ENCODE assay signal across 2 cellular contexts in genomic region chr2:168443818-168444217, GRCh38.
TF ChIP-seq lines count a peak whose summit lies in the region.

No MANE protein-coding gene starts in this region.

TF ChIP-seq in Ishikawa, 13 proteins besides CTCF, POLR2A, EP300 and RAD21 (continued from another document):
- TF ChIP-seq TCF12 (IDR thresholded peaks at IDR 0.05; ENCODE audit: low read depth) (no peak), YY1 (IDR thresholded peaks at IDR 0.05; ENCODE audit: low read depth) (no peak), FOXM1 (IDR thresholded peaks at IDR 0.05; ENCODE audit: borderline replicate concordance, low read depth) (no peak), TAF1 (IDR thresholded peaks at IDR 0.05; ENCODE audit: low read depth) (no peak), CEBPB (IDR thresholded peaks at IDR 0.05) (no peak), EGR1 (IDR thresholded peaks at IDR 0.05) (no peak), ZBTB7A (IDR thresholded peaks at IDR 0.05; ENCODE audit: low read depth) (no peak), MAX (IDR thresholded peaks at IDR 0.05) (no peak), USF1 (IDR thresholded peaks at IDR 0.05) (no peak), TEAD4 (IDR thresholded peaks at IDR 0.05) (no peak), NFIC (IDR thresholded peaks at IDR 0.05) (no peak)
- TF ChIP-seq, protein P1, sequence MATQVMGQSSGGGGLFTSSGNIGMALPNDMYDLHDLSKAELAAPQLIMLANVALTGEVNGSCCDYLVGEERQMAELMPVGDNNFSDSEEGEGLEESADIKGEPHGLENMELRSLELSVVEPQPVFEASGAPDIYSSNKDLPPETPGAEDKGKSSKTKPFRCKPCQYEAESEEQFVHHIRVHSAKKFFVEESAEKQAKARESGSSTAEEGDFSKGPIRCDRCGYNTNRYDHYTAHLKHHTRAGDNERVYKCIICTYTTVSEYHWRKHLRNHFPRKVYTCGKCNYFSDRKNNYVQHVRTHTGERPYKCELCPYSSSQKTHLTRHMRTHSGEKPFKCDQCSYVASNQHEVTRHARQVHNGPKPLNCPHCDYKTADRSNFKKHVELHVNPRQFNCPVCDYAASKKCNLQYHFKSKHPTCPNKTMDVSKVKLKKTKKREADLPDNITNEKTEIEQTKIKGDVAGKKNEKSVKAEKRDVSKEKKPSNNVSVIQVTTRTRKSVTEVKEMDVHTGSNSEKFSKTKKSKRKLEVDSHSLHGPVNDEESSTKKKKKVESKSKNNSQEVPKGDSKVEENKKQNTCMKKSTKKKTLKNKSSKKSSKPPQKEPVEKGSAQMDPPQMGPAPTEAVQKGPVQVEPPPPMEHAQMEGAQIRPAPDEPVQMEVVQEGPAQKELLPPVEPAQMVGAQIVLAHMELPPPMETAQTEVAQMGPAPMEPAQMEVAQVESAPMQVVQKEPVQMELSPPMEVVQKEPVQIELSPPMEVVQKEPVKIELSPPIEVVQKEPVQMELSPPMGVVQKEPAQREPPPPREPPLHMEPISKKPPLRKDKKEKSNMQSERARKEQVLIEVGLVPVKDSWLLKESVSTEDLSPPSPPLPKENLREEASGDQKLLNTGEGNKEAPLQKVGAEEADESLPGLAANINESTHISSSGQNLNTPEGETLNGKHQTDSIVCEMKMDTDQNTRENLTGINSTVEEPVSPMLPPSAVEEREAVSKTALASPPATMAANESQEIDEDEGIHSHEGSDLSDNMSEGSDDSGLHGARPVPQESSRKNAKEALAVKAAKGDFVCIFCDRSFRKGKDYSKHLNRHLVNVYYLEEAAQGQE (IDR thresholded peaks at IDR 0.05; ENCODE audit: low read depth), result no peak

TF ChIP-seq in HepG2, 621 proteins besides CTCF, POLR2A, EP300 and RAD21:
- TF ChIP-seq SMC3 (IDR thresholded peaks at IDR 0.05; ENCODE audit: low read length) (peak; percentile 44; the same call in 1 of the 2 replicates), STAG1 (CRISPR knock-in tag; IDR thresholded peaks at IDR 0.05) (peak; percentile 63), KLF6 (CRISPR knock-in tag; IDR thresholded peaks at IDR 0.05) (no peak), ATF3 (CRISPR knock-in tag; IDR thresholded peaks at IDR 0.05) (no peak)
